12 cellular contexts compared by ENCODE assay signal in genomic region chr7:144474800-144475521, GRCh38.
"Had no signal": no experiment of that assay in that cellular context is flagged by ENCODE, and none has a peak within 500 bp of the region (broad histone marks: within the 10 kb centered on the region; RNA-seq: fewer than 3 reads in every experiment).

No MANE protein-coding gene starts in this region.

- H3K27me3 Mint-ChIP-seq: activated CD4-positive, alpha-beta T cell treated with anti-CD3 and anti-CD28 coated beads, Interleukin-2, amount 10 ng/mL, durations not matched to agents 24 days and 14 days; naive thymus-derived CD4-positive, alpha-beta T cell had no signal

- H3K9ac ChIP-seq: parathyroid adenoma had no signal

- H3K36me3 Mint-ChIP-seq: activated naive CD4-positive, alpha-beta T cell treated with anti-CD3 and anti-CD28 coated beads, Interleukin-2, amount 50 U/mL, for 72 hours had no signal

- H3K4me3 Mint-ChIP-seq: activated CD4-positive, alpha-beta T cell treated with anti-CD3 and anti-CD28 coated beads, Interleukin-2, amount 10 ng/mL, durations not matched to agents 24 days and 14 days; activated CD8-positive, alpha-beta T cell treated with anti-CD3 and anti-CD28 coated beads, Interleukin-2, amount 10 ng/mL, durations not matched to agents 7 days and 5 days had no signal

- H3K9me3 Mint-ChIP-seq: activated CD4-positive, alpha-beta T cell treated with anti-CD3 and anti-CD28 coated beads, Interleukin-2, amount 10 ng/mL, durations not matched to agents 24 days and 14 days had no signal

- H2AFZ ChIP-seq: parathyroid adenoma had no signal

- H3K27ac Mint-ChIP-seq: activated CD4-positive, alpha-beta T cell treated with anti-CD3 and anti-CD28 coated beads, Interleukin-2, amount 10 ng/mL, durations not matched to agents 24 days and 14 days; activated CD8-positive, alpha-beta T cell treated with anti-CD3 and anti-CD28 coated beads, Interleukin-2, amount 10 ng/mL, durations not matched to agents 7 days and 5 days; activated naive CD4-positive, alpha-beta T cell treated with anti-CD3 and anti-CD28 coated beads, Interleukin-2, amount 50 U/mL, for 72 hours; naive thymus-derived CD4-positive, alpha-beta T cell had no signal

- H3K36me3 ChIP-seq: neutrophil had no signal

- ATAC-seq: activated CD8-positive, alpha-beta T cell treated with anti-CD3 and anti-CD28 coated beads, Interleukin-2, amount 10 ng/mL, durations not matched to agents 7 days and 5 days; activated naive CD4-positive, alpha-beta T cell treated with anti-CD3 and anti-CD28 coated beads, Interleukin-2, amount 50 U/mL, for 72 hours; left lobe of liver; naive thymus-derived CD4-positive, alpha-beta T cell had no signal

- H3K27me3 ChIP-seq: neutrophil had no signal

- H3K9me3 ChIP-seq: neutrophil had no signal

- H3K27ac ChIP-seq: neutrophil, parathyroid adenoma had no signal

- H3K4me1 Mint-ChIP-seq: activated CD4-positive, alpha-beta T cell treated with anti-CD3 and anti-CD28 coated beads, Interleukin-2, amount 10 ng/mL, durations not matched to agents 24 days and 14 days; naive thymus-derived CD4-positive, alpha-beta T cell had no signal

- DNase-seq: activated CD4-positive, alpha-beta T cell treated with anti-CD3 and anti-CD28 coated beads, Interleukin-2, amount 10 ng/mL, durations not matched to agents 24 days and 14 days; activated CD4-positive, CD25-positive, alpha-beta regulatory T cell; activated CD8-positive, alpha-beta memory T cell treated with anti-CD3 and anti-CD28 coated beads, Interleukin-2, amount 50 U/mL, for 4 hours; activated CD8-positive, alpha-beta T cell treated with anti-CD3 and anti-CD28 coated beads, Interleukin-2, amount 10 ng/mL, durations not matched to agents 7 days and 5 days; activated effector memory CD4-positive, alpha-beta T cell treated with anti-CD3 and anti-CD28 coated beads, Interleukin-2, amount 50 U/mL, for 16 hours; activated T-cell treated with anti-CD3 and anti-CD28 coated beads, Interleukin-2, amount 50 U/mL, for 48 hours; naive thymus-derived CD4-positive, alpha-beta T cell; stimulated activated CD4-positive, alpha-beta T cell treated with anti-CD3 and anti-CD28 coated beads, Interleukin-1b, Interleukin-23, amount 100 ng/mL, for 48 hours had no signal

- H3K79me2 ChIP-seq: parathyroid adenoma had no signal

- H3K4me1 ChIP-seq: parathyroid adenoma had no signal
